In the genomic region with DNA sequence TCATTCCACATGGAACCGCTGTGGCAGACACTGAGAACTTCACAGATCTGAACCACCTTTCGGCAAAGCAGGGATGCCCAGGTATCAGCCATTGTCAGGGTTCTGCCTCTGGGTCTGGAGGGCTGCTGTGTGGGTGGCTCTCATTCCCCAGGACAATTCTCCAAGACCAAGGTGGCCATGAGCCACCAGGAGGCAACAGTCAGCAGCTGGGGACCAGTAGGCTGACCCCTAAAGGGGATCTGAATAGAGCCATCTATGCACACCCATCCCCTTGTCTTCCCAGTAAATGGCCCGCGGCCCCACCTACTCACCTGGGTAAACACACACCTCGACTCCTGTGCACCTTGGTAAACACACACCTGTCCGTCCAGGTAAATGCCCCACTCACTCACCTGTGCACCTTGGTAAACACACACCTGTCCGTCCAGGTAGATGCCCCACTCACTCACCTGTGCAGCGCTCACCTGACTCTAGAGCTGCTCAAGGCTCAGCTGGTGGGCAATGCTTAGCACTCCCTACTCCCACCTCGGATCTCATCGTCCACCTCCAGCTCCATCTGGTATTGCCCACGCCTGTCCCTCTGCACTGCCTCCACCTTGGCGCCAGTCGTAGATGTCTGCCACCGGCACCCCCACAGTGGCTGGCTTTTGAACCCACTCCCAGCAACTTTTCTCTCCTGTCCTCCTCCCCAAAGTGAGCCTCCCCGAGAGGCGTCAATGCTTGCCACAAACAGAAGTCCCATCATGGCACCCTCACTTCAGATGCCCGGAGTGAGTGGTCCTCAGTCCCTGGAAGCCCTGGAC, we compare ENCODE assay signal across 2 cellular contexts.
TF ChIP-seq lines count a peak whose summit lies in the region.

No MANE protein-coding gene starts in this region.

TF ChIP-seq in SK-N-SH, 30 proteins besides CTCF, POLR2A, EP300 and RAD21 (continued from another document):
- TF ChIP-seq, protein P1, sequence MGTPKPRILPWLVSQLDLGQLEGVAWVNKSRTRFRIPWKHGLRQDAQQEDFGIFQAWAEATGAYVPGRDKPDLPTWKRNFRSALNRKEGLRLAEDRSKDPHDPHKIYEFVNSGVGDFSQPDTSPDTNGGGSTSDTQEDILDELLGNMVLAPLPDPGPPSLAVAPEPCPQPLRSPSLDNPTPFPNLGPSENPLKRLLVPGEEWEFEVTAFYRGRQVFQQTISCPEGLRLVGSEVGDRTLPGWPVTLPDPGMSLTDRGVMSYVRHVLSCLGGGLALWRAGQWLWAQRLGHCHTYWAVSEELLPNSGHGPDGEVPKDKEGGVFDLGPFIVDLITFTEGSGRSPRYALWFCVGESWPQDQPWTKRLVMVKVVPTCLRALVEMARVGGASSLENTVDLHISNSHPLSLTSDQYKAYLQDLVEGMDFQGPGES (IDR thresholded peaks at IDR 0.05; ENCODE audit: low read depth, low read length) = no peak
- TF ChIP-seq RXRA (IDR thresholded peaks at IDR 0.05; ENCODE audit: borderline replicate concordance, low read depth) (no peak), MXI1 (IDR thresholded peaks at IDR 0.05; ENCODE audit: low read depth, low read length) (no peak), FOXJ3 (CRISPR knock-in tag; IDR thresholded peaks at IDR 0.05) (no peak), CHD2 (IDR thresholded peaks at IDR 0.05; ENCODE audit: low read length, partially characterized antibody) (no peak), PBX3 (IDR thresholded peaks at IDR 0.05) (no peak), RCOR1 (IDR thresholded peaks at IDR 0.05; ENCODE audit: low read length) (no peak)

TF ChIP-seq in K562, 482 proteins besides CTCF, POLR2A, EP300 and RAD21 (continued from another document):
- TF ChIP-seq, protein P2, sequence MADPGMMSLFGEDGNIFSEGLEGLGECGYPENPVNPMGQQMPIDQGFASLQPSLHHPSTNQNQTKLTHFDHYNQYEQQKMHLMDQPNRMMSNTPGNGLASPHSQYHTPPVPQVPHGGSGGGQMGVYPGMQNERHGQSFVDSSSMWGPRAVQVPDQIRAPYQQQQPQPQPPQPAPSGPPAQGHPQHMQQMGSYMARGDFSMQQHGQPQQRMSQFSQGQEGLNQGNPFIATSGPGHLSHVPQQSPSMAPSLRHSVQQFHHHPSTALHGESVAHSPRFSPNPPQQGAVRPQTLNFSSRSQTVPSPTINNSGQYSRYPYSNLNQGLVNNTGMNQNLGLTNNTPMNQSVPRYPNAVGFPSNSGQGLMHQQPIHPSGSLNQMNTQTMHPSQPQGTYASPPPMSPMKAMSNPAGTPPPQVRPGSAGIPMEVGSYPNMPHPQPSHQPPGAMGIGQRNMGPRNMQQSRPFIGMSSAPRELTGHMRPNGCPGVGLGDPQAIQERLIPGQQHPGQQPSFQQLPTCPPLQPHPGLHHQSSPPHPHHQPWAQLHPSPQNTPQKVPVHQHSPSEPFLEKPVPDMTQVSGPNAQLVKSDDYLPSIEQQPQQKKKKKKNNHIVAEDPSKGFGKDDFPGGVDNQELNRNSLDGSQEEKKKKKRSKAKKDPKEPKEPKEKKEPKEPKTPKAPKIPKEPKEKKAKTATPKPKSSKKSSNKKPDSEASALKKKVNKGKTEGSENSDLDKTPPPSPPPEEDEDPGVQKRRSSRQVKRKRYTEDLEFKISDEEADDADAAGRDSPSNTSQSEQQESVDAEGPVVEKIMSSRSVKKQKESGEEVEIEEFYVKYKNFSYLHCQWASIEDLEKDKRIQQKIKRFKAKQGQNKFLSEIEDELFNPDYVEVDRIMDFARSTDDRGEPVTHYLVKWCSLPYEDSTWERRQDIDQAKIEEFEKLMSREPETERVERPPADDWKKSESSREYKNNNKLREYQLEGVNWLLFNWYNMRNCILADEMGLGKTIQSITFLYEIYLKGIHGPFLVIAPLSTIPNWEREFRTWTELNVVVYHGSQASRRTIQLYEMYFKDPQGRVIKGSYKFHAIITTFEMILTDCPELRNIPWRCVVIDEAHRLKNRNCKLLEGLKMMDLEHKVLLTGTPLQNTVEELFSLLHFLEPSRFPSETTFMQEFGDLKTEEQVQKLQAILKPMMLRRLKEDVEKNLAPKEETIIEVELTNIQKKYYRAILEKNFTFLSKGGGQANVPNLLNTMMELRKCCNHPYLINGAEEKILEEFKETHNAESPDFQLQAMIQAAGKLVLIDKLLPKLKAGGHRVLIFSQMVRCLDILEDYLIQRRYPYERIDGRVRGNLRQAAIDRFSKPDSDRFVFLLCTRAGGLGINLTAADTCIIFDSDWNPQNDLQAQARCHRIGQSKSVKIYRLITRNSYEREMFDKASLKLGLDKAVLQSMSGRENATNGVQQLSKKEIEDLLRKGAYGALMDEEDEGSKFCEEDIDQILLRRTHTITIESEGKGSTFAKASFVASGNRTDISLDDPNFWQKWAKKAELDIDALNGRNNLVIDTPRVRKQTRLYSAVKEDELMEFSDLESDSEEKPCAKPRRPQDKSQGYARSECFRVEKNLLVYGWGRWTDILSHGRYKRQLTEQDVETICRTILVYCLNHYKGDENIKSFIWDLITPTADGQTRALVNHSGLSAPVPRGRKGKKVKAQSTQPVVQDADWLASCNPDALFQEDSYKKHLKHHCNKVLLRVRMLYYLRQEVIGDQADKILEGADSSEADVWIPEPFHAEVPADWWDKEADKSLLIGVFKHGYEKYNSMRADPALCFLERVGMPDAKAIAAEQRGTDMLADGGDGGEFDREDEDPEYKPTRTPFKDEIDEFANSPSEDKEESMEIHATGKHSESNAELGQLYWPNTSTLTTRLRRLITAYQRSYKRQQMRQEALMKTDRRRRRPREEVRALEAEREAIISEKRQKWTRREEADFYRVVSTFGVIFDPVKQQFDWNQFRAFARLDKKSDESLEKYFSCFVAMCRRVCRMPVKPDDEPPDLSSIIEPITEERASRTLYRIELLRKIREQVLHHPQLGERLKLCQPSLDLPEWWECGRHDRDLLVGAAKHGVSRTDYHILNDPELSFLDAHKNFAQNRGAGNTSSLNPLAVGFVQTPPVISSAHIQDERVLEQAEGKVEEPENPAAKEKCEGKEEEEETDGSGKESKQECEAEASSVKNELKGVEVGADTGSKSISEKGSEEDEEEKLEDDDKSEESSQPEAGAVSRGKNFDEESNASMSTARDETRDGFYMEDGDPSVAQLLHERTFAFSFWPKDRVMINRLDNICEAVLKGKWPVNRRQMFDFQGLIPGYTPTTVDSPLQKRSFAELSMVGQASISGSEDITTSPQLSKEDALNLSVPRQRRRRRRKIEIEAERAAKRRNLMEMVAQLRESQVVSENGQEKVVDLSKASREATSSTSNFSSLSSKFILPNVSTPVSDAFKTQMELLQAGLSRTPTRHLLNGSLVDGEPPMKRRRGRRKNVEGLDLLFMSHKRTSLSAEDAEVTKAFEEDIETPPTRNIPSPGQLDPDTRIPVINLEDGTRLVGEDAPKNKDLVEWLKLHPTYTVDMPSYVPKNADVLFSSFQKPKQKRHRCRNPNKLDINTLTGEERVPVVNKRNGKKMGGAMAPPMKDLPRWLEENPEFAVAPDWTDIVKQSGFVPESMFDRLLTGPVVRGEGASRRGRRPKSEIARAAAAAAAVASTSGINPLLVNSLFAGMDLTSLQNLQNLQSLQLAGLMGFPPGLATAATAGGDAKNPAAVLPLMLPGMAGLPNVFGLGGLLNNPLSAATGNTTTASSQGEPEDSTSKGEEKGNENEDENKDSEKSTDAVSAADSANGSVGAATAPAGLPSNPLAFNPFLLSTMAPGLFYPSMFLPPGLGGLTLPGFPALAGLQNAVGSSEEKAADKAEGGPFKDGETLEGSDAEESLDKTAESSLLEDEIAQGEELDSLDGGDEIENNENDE (IDR thresholded peaks at IDR 0.05; ENCODE audit: low read depth, low read length) = peak; percentile 23
- 0 out of 2 replicates have a peak, but pooled peaks have one; percentile 3 for TF ChIP-seq OTX1 (CRISPR knock-in tag; IDR thresholded peaks at IDR 0.05)
- TF ChIP-seq GTF2A2 (tag; IDR thresholded peaks at IDR 0.05) = no peak
- peak in 1 of 2 experiments; percentile 77; a peak in 2 of 4 replicates for TF ChIP-seq HDAC1 (IDR thresholded peaks at IDR 0.05)
- TF ChIP-seq SMARCA5 (IDR thresholded peaks at IDR 0.05) = peak; percentile 35; the same call in 1 of the 2 replicates
- 0 out of 2 replicates have a peak, but pooled peaks have one; percentile 36 for TF ChIP-seq ERF (CRISPR knock-in tag; IDR thresholded peaks at IDR 0.05)
- TF ChIP-seq ZNF707 (CRISPR knock-in tag; conservative IDR thresholded peaks at IDR 0.05) = 0 out of 2 replicates have a peak, but pooled peaks have one; percentile 28
- TF ChIP-seq GABPB1 (CRISPR knock-in tag; IDR thresholded peaks at IDR 0.05) = no peak
- peak in 1 of 2 experiments; percentile 8 for TF ChIP-seq E2F6 (IDR thresholded peaks at IDR 0.05; ENCODE audit: borderline replicate concordance in 1 of 2, extremely low read depth in 1 of 2, insufficient read depth in 1 of 2, insufficient read length in 1 of 2, low read depth in 1 of 2, low read length in 1 of 2, poor library complexity in 1 of 2, severe bottlenecking in 1 of 2)
- TF ChIP-seq, protein P3, sequence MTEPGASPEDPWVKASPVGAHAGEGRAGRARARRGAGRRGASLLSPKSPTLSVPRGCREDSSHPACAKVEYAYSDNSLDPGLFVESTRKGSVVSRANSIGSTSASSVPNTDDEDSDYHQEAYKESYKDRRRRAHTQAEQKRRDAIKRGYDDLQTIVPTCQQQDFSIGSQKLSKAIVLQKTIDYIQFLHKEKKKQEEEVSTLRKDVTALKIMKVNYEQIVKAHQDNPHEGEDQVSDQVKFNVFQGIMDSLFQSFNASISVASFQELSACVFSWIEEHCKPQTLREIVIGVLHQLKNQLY (CRISPR knock-in tag; conservative IDR thresholded peaks at IDR 0.05) = 0 out of 4 replicates have a peak, but pooled peaks of 1 of the 2 experiments have one; percentile 27
- TF ChIP-seq NCOR1 (IDR thresholded peaks at IDR 0.05) = no peak
- TF ChIP-seq WHSC1 (IDR thresholded peaks at IDR 0.05; ENCODE audit: low read length) = peak; percentile 96
- no peak for TF ChIP-seq ZNF644 (tag; IDR thresholded peaks at IDR 0.05; ENCODE audit: low read depth)
- no peak for TF ChIP-seq HLTF (IDR thresholded peaks at IDR 0.05)
- 0 out of 2 replicates have a peak, but pooled peaks have one; percentile 8 for TF ChIP-seq ARID3B (CRISPR knock-in tag; IDR thresholded peaks at IDR 0.05; ENCODE audit: borderline replicate concordance)
- TF ChIP-seq, protein P4, sequence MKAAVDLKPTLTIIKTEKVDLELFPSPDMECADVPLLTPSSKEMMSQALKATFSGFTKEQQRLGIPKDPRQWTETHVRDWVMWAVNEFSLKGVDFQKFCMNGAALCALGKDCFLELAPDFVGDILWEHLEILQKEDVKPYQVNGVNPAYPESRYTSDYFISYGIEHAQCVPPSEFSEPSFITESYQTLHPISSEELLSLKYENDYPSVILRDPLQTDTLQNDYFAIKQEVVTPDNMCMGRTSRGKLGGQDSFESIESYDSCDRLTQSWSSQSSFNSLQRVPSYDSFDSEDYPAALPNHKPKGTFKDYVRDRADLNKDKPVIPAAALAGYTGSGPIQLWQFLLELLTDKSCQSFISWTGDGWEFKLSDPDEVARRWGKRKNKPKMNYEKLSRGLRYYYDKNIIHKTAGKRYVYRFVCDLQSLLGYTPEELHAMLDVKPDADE (conservative IDR thresholded peaks at IDR 0.05; ENCODE audit: control insufficient read depth, low read depth, low read length) = no peak
- TF ChIP-seq SMC3 (conservative IDR thresholded peaks at IDR 0.05; ENCODE audit: insufficient read depth, low read depth, low read length) = peak; percentile 49; the same call in 1 of the 2 replicates
- peak; percentile 69 for TF ChIP-seq CHD4 (IDR thresholded peaks at IDR 0.05; ENCODE audit: insufficient read depth, insufficient replicate concordance, low read depth, low read length, poor library complexity, severe bottlenecking)
- peak; percentile 88 for TF ChIP-seq MTA1 (IDR thresholded peaks at IDR 0.05; ENCODE audit: borderline replicate concordance)
- no peak for TF ChIP-seq MECOM (CRISPR knock-in tag; IDR thresholded peaks at IDR 0.05)
- TF ChIP-seq ZNF764 (CRISPR knock-in tag; IDR thresholded peaks at IDR 0.05; ENCODE audit: low read depth) = peak; percentile 62; the same call in 1 of the 2 replicates
- no peak for TF ChIP-seq ELF1 (tag; IDR thresholded peaks at IDR 0.05)
- peak; percentile 28; the same call in 1 of the 2 replicates for TF ChIP-seq EZH2 (IDR thresholded peaks at IDR 0.05; ENCODE audit: borderline replicate concordance, low read depth, low read length)
- peak; percentile 54; the same call in 1 of the 2 replicates for TF ChIP-seq HDAC6 (IDR thresholded peaks at IDR 0.05; ENCODE audit: low read depth, low read length)
